In genomic region chr14:21087294-21088091, GRCh38 we compare ENCODE assay signal across 8 cellular contexts. TPM values are rescaled to one million over a fixed set of nuclear protein-coding genes. Genes with fewer than 3 reads are reported as not detected.
DNase-seq lines count a peak whose midpoint lies in the region; ATAC-seq and TF ChIP-seq lines count a peak whose summit lies in the region.

No MANE protein-coding gene starts in this region.

- H3K27ac Mint-ChIP-seq in activated T-helper 17 cell treated with anti-CD3 and anti-CD28 coated beads, Interleukin-2, amount 50 U/mL, for 72 hours, result peak overlapping the region; percentile 90

- POLR2A ChIA-PET in HEK293 (lab: Yijun Ruan, JAX), result interaction anchor here (0.6 to 9.9 kb wide), 6 partner anchors 11 to 73 kb away, joined by 3 to 71 read pairs (median 4); partner anchors contain the start of genes ARHGEF40 and ZNF219

- DNase-seq in DMS79 (lab: John Stamatoyannopoulos, UW) (peak; percentile 74), NCI-H2227 (lab: John Stamatoyannopoulos, UW; ENCODE audit: unreplicated experiment) (peak; percentile 95), foreskin keratinocyte (peak; percentile 61 to 77), omental fat pad (ENCODE audit: low spot score) (no peak), NCI-H345 (lab: John Stamatoyannopoulos, UW) (no peak), NCI-H2107 (lab: John Stamatoyannopoulos, UW) (no peak)

- peaks cover 3% of the 10 kb centered on the region for H3K36me3 Mint-ChIP-seq in activated T-helper 17 cell treated with anti-CD3 and anti-CD28 coated beads, Interleukin-2, amount 50 U/mL, for 72 hours (ENCODE audit: low read depth)

- TF ChIP-seq CTCF in HEK293 (tag by site-specific recombination; IDR thresholded peaks at IDR 0.05) (no peak), foreskin keratinocyte (conservative IDR thresholded peaks at IDR 0.05) (no peak), omental fat pad (IDR thresholded peaks at IDR 0.05) (no peak)

- CTCF ChIA-PET in HEK293 (lab: Yijun Ruan, JAX), result interaction anchor here (1.1 to 4.0 kb wide), 6 partner anchors 10 to 391 kb away, joined by 4 to 42 read pairs (median 11); partner anchors contain the start of gene ARHGEF40

- H3K9me3 ChIP-seq in HEK293 (ENCODE audit: control insufficient read depth, insufficient read depth, low read depth, low read length), result no peaks in the 10 kb centered on the region

- peaks cover 11 to 82% of the 10 kb centered on the region in 2 experiments; a peak in 2 of 3 replicates for H3K36me3 ChIP-seq in HEK293 (ENCODE audit: control insufficient read depth in 2 of 2, insufficient read depth in 1 of 2, low read length in 2 of 2)

- no peaks in the 10 kb centered on the region for H3K9me3 Mint-ChIP-seq in activated T-helper 17 cell treated with anti-CD3 and anti-CD28 coated beads, Interleukin-2, amount 50 U/mL, for 72 hours

- H3K4me1 Mint-ChIP-seq in activated T-helper 17 cell treated with anti-CD3 and anti-CD28 coated beads, Interleukin-2, amount 50 U/mL, for 72 hours, result peaks cover 16% of the 10 kb centered on the region

- H3K27me3 ChIP-seq in foreskin keratinocyte, result no peaks in the 10 kb centered on the region

- H3K4me3 ChIP-seq in HEK293 (ENCODE audit: low read depth, low read length), result no peak overlapping the region

- H3K4me3 Mint-ChIP-seq in activated T-helper 17 cell treated with anti-CD3 and anti-CD28 coated beads, Interleukin-2, amount 50 U/mL, for 72 hours, result peak overlapping the region; percentile 25

- no peaks in the 10 kb centered on the region for H3K27me3 Mint-ChIP-seq in activated T-helper 17 cell treated with anti-CD3 and anti-CD28 coated beads, Interleukin-2, amount 50 U/mL, for 72 hours

- no peaks in the 10 kb centered on the region for H3K4me1 ChIP-seq in HEK293 (ENCODE audit: control insufficient read depth, insufficient read depth, low read length)
- H3K4me1 ChIP-seq in foreskin keratinocyte, result peaks cover 8% of the 10 kb centered on the region

- H3K27ac ChIP-seq in HEK293 (ENCODE audit: extremely low read depth, low read depth, low read length), result no peak overlapping the region
- H3K27ac ChIP-seq in foreskin keratinocyte, result peak overlapping the region; percentile 6

- ATAC-seq in activated T-helper 17 cell treated with anti-CD3 and anti-CD28 coated beads, Interleukin-2, amount 50 U/mL, for 72 hours (replicated peaks), result peak; percentile 81
- peak; percentile 76 for ATAC-seq in foreskin keratinocyte
- peak; percentile 42 for ATAC-seq in omental fat pad (ENCODE audit: low FRiP score)

TF ChIP-seq in HEK293, 187 proteins besides CTCF, POLR2A, EP300 and RAD21 (continues in another document):
- TF ChIP-seq ATF2 (tag by site-specific recombination; IDR thresholded peaks at IDR 0.05; ENCODE audit: low read depth) (no peak), KLF1 (tag by site-specific recombination; IDR thresholded peaks at IDR 0.05) (no peak), ZNF239 (tag by site-specific recombination; IDR thresholded peaks at IDR 0.05) (no peak), ZNF585B (tag by site-specific recombination; IDR thresholded peaks at IDR 0.05) (no peak), MYNN (tag by site-specific recombination; IDR thresholded peaks at IDR 0.05; ENCODE audit: borderline replicate concordance) (peak; percentile 95), ZNF529 (tag by site-specific recombination; IDR thresholded peaks at IDR 0.05; ENCODE audit: insufficient replicate concordance) (no peak), ZNF16 (tag by site-specific recombination; IDR thresholded peaks at IDR 0.05; ENCODE audit: low read depth) (no peak), ZBTB7A (tag by site-specific recombination; IDR thresholded peaks at IDR 0.05; ENCODE audit: low read depth) (no peak), ZNF791 (tag by site-specific recombination; IDR thresholded peaks at IDR 0.05) (no peak), BCL11A (tag by site-specific recombination; IDR thresholded peaks at IDR 0.05; ENCODE audit: low read depth) (no peak), ZNF221 (tag by site-specific recombination; IDR thresholded peaks at IDR 0.05; ENCODE audit: borderline replicate concordance) (no peak), ZNF626 (tag by site-specific recombination; IDR thresholded peaks at IDR 0.05) (no peak), ZSCAN30 (tag by site-specific recombination; IDR thresholded peaks at IDR 0.05) (no peak), ZNF175 (tag by site-specific recombination; IDR thresholded peaks at IDR 0.05) (no peak), ZNF555 (tag by site-specific recombination; conservative IDR thresholded peaks at IDR 0.05) (no peak), ZNF623 (tag by site-specific recombination; IDR thresholded peaks at IDR 0.05) (no peak), YY1 (tag by site-specific recombination; IDR thresholded peaks at IDR 0.05) (no peak), ZNF26 (tag by site-specific recombination; IDR thresholded peaks at IDR 0.05) (no peak), ZNF561 (tag by site-specific recombination; IDR thresholded peaks at IDR 0.05; ENCODE audit: borderline replicate concordance) (no peak), ZNF704 (tag by site-specific recombination; IDR thresholded peaks at IDR 0.05) (no peak), ZNF596 (tag by site-specific recombination; IDR thresholded peaks at IDR 0.05) (no peak), ZBTB20 (tag by site-specific recombination; IDR thresholded peaks at IDR 0.05) (no peak), ZFP69B (tag by site-specific recombination; IDR thresholded peaks at IDR 0.05) (no peak), ZNF391 (tag by site-specific recombination; IDR thresholded peaks at IDR 0.05; ENCODE audit: borderline replicate concordance, low read depth) (no peak), ZBTB6 (tag by site-specific recombination; IDR thresholded peaks at IDR 0.05) (no peak)

RNA-seq across cellular contexts. Expression of gene ZNF219, which starts 11.0 kb away (rescaled TPM):
- 10 to 100 TPM in 1 of 2 donors, 1 to 10 TPM in 1; 9.6 to 18.3 TPM for total RNA-seq in activated T-helper 17 cell treated with anti-CD3 and anti-CD28 coated beads, Interleukin-2, amount 50 U/mL, for 72 hours
- total RNA-seq in foreskin keratinocyte (51.9 and 52.0 TPM in 2 replicates), omental fat pad (10 to 100 TPM; 19.2 to 56.3 (median 38.1) TPM)
- 56.9 and 62.5 TPM in 2 replicates for polyA plus RNA-seq in foreskin keratinocyte

RNA-seq across cellular contexts. Expression of gene TMEM253, which starts 13.4 kb away (rescaled TPM):
- not detected for total RNA-seq in activated T-helper 17 cell treated with anti-CD3 and anti-CD28 coated beads, Interleukin-2, amount 50 U/mL, for 72 hours
- total RNA-seq in foreskin keratinocyte, result 0.34 and 0.42 TPM in 2 replicates
- polyA plus RNA-seq in foreskin keratinocyte, result 1.2 and 1.4 TPM in 2 replicates
- total RNA-seq in omental fat pad, result 1 to 10 TPM in 1 of 4 donors, under 1 TPM in 1, not detected in 2; 0.75 to 2.4 TPM

RNA-seq across cellular contexts. Expression of gene ARHGEF40, which starts 17.4 kb away (rescaled TPM):
- under 1 TPM in 1 of 2 donors, not detected in 1; 0.26 TPM for total RNA-seq in activated T-helper 17 cell treated with anti-CD3 and anti-CD28 coated beads, Interleukin-2, amount 50 U/mL, for 72 hours
- total RNA-seq in foreskin keratinocyte, result 13.6 and 20.7 TPM in 2 replicates
- polyA plus RNA-seq in foreskin keratinocyte, result 10.2 and 17.6 TPM in 2 replicates
- total RNA-seq in omental fat pad, result 10 to 100 TPM; 30.0 to 91.3 (median 40.6) TPM

RNA-seq across cellular contexts. Expression of gene RNASE8, which starts 29.9 kb away (rescaled TPM):
- total RNA-seq in activated T-helper 17 cell treated with anti-CD3 and anti-CD28 coated beads, Interleukin-2, amount 50 U/mL, for 72 hours, result not detected
- not detected in 2 replicates for total RNA-seq in foreskin keratinocyte
- not detected in 2 replicates for polyA plus RNA-seq in foreskin keratinocyte
- not detected for total RNA-seq in omental fat pad

RNA-seq across cellular contexts. Expression of gene RNASE7, which starts 45.3 kb away (rescaled TPM):
- not detected for total RNA-seq in activated T-helper 17 cell treated with anti-CD3 and anti-CD28 coated beads, Interleukin-2, amount 50 U/mL, for 72 hours
- total RNA-seq in foreskin keratinocyte (10.5 and 17.1 TPM in 2 replicates), omental fat pad (not detected)
- polyA plus RNA-seq in foreskin keratinocyte, result 6.8 and 11.7 TPM in 2 replicates

Comparison
In these comparisons a context has a peak if more than half of its experiments do, and no peak if none do; other contexts are left out.
1. DNase-seq: peak in DMS79 (single experiment), NCI-H2227 (single experiment) and foreskin keratinocyte (2 of 2); none in omental fat pad (single experiment), NCI-H345 (single experiment) and NCI-H2107 (single experiment).
2. RNA of gene ARHGEF40, which starts 17.4 kb away (total RNA-seq): 30.0 to 91.3 TPM in omental fat pad and 13.6 to 20.7 TPM in foreskin keratinocyte; 0.26 TPM in activated T-helper 17 cell treated with anti-CD3 and anti-CD28 coated beads, Interleukin-2, amount 50 U/mL, for 72 hours; every median in the first group is over 10 times any median in the second.
3. Peak in every context shown above with its lines, with median percentiles within 50 percentile points of each other: ATAC-seq.